In the genomic region with DNA sequence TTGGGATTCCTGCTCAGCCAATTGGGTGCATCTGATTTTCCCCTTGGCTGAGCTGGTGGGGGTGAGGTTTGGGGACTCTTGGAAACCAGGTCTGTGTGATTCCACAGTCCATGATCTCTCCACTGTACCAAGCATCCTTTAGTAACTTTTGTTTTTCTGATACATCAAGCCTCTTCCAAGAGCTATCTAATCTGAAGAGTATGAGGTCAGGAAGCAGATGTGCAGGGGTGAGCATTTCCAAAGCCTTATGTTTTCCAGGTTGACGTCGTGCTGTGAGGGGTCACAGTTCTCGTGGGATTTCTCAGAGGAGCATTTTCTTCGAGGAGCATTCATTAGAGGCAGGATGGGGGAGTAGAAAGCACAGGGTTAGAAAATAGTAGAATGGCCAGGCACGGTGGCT, we compare ENCODE assay signal across 20 cellular contexts.
A peak's percentile ranks its signal among the peaks of the same experiment; 100 is the strongest.
DNase-seq lines count a peak whose midpoint lies in the region; ATAC-seq and TF ChIP-seq lines count a peak whose summit lies in the region.
"Had no signal": no experiment of that assay in that cellular context is flagged by ENCODE, and none has a peak within 500 bp of the region (broad histone marks: within the 10 kb centered on the region; RNA-seq: fewer than 3 reads in every experiment).

No MANE protein-coding gene starts in this region.

- H3K4me3 ChIP-seq in fibroblast of pulmonary artery (replicated peaks; ENCODE audit: low read depth, low read length) = no peak overlapping the region
- H3K4me3 ChIP-seq in dorsolateral prefrontal cortex = no peak overlapping the region
- H3K4me3 ChIP-seq: MG63 had no signal

- no peak overlapping the region for H3K27ac ChIP-seq in dorsolateral prefrontal cortex
- H3K27ac ChIP-seq: 22Rv1 had no signal

- DNase-seq in DMS 273 (lab: John Stamatoyannopoulos, UW; ENCODE audit: unreplicated experiment) = peak; percentile 21
- no peak for DNase-seq in DMS 273 treated with DMSO at 0.1 percent for 48 hours (lab: John Stamatoyannopoulos, UW)
- peak; percentile 4 for DNase-seq in NCI-H2227 (lab: John Stamatoyannopoulos, UW; ENCODE audit: unreplicated experiment)
- peak; percentile 33 for DNase-seq in fibroblast of pulmonary artery (ENCODE audit: low read depth)
- DNase-seq in sciatic nerve (ENCODE audit: low spot score) = no peak
- DNase-seq in dorsolateral prefrontal cortex = no peak
- no peak for DNase-seq in NCI-H774 (lab: John Stamatoyannopoulos, UW)
- DNase-seq in NCI-H1105 treated with DMSO at 0.1 percent for 48 hours (lab: John Stamatoyannopoulos, UW) = no peak
- DNase-seq: DND-41, H9, Karpas-422, MG63, NCI-H1048, NCI-H146, NCI-H2029 treated with DMSO at 0.1 percent for 48 hours, NCI-H510A, NCI-H748 treated with DMSO at 0.1 percent for 48 hours, OCI-M1, SHP77 treated with DMSO at 0.1 percent for 48 hours had no signal

- intact Hi-C loops in sciatic nerve (cut with DNase I) = no loop called here
- intact Hi-C loops in dorsolateral prefrontal cortex (cut with DNase I) = no loop called here

- no peaks in the 10 kb centered on the region for H3K27me3 ChIP-seq in dorsolateral prefrontal cortex
- H3K27me3 ChIP-seq: MG63 had no signal

- ATAC-seq in sciatic nerve = peak; percentile 87

- TF ChIP-seq CTCF in fibroblast of pulmonary artery (IDR thresholded peaks at IDR 0.05; ENCODE audit: low read length, missing control alignments) (no peak), dorsolateral prefrontal cortex (IDR thresholded peaks at IDR 0.05 in 54 of 56, conservative IDR thresholded peaks at IDR 0.05 in 2 of 56; ENCODE audit: low read depth in 1 of 56, partially characterized antibody in 56 of 56) (no peak)

Comparison
In these comparisons a context has a peak if more than half of its experiments do, and no peak if none do; other contexts are left out.
1. DNase-seq: peak in DMS 273 (single experiment), NCI-H2227 (single experiment) and fibroblast of pulmonary artery (single experiment); none in DMS 273 treated with DMSO at 0.1 percent for 48 hours (single experiment), sciatic nerve (single experiment), dorsolateral prefrontal cortex (0 of 10), NCI-H774 (single experiment) and NCI-H1105 treated with DMSO at 0.1 percent for 48 hours (single experiment).